In genomic region chr2:24421668-24422067, GRCh38 we compare ENCODE assay signal across 8 cellular contexts.
DNase-seq lines count a peak whose midpoint lies in the region; ATAC-seq and TF ChIP-seq lines count a peak whose summit lies in the region.

No MANE protein-coding gene starts in this region.

- peaks cover 0 to 4% (median 0%) of the 10 kb centered on the region in 7 donors for H3K9me3 Mint-ChIP-seq in CD14-positive monocyte

- H3K27me3 Mint-ChIP-seq in CD14-positive monocyte (ENCODE audit: low read depth in 3 of 3) = peaks cover 1 to 3% (median 2%) of the 10 kb centered on the region in 3 donors

- ATAC-seq in RWPE2 (ENCODE audit: low read depth) (0 out of 3 replicates have a peak, but pooled peaks have one; percentile 21), GM21423 (IDR thresholded peaks at IDR 0.05; ENCODE audit: unreplicated experiment) (no peak), GM21390 (IDR thresholded peaks at IDR 0.05; ENCODE audit: unreplicated experiment) (no peak)

- peaks cover 2% of the 10 kb centered on the region for H3K9me3 ChIP-seq in RWPE2 (ENCODE audit: severe bottlenecking)
- H3K9me3 ChIP-seq in cardiac muscle cell (ENCODE audit: low read depth) = no peaks in the 10 kb centered on the region

- intact Hi-C loops in CD14-positive monocyte (cut with micrococcal nuclease) = no loop called here

- no peaks in the 10 kb centered on the region for H3K4me1 ChIP-seq in RWPE2 (ENCODE audit: insufficient read depth, poor library complexity, severe bottlenecking)
- H3K4me1 ChIP-seq in cardiac muscle cell (ENCODE audit: low read depth) = no peaks in the 10 kb centered on the region

- no peak overlapping the region for H3K4me3 Mint-ChIP-seq in CD14-positive monocyte

- peak; percentile 74 for TF ChIP-seq CTCF in CD14-positive monocyte (IDR thresholded peaks at IDR 0.05)
- peak; percentile 16 for TF ChIP-seq CTCF in RWPE2 (IDR thresholded peaks at IDR 0.05; ENCODE audit: poor library complexity, severe bottlenecking)
- TF ChIP-seq CTCF in cardiac muscle cell (IDR thresholded peaks at IDR 0.05; ENCODE audit: low read depth, low read length) = peak; percentile 74

- no peaks in the 10 kb centered on the region for H3K36me3 Mint-ChIP-seq in CD14-positive monocyte

- H3K27ac ChIP-seq in RWPE2 (ENCODE audit: poor library complexity, severe bottlenecking) (no peak overlapping the region), cardiac muscle cell (no peak overlapping the region)

- peaks cover 5% of the 10 kb centered on the region for H3K4me1 Mint-ChIP-seq in CD14-positive monocyte

- no peak overlapping the region for H3K27ac Mint-ChIP-seq in CD14-positive monocyte

- H3K27me3 ChIP-seq in RWPE2 (ENCODE audit: insufficient read depth, poor library complexity, severe bottlenecking) (no peaks in the 10 kb centered on the region), cardiac muscle cell (peaks cover 14% of the 10 kb centered on the region)

- H3K36me3 ChIP-seq in RWPE2 (ENCODE audit: low read depth) = no peaks in the 10 kb centered on the region
- H3K36me3 ChIP-seq in cardiac muscle cell = no peaks in the 10 kb centered on the region

- DNase-seq in CD14-positive monocyte (ENCODE audit: low spot score) (peak; percentile 59), HK-2 (ENCODE audit: unreplicated experiment) (peak; percentile 44), RWPE2 (ENCODE audit: low spot score) (no peak), cardiac muscle cell (ENCODE audit: low read depth in 1 of 2, low spot score in 1 of 2) (peak; percentile 61 to 76), pulmonary artery endothelial cell (ENCODE audit: low read depth, low spot score) (peak; percentile 27)
- DNase-seq in activated naive CD4-positive, alpha-beta T cell treated with Interleukin-2 at 50 U/mL for 16 hours = peak; percentile 51

- H3K4me3 ChIP-seq in RWPE2 (ENCODE audit: severe bottlenecking) = no peak overlapping the region
- H3K4me3 ChIP-seq in cardiac muscle cell = no peak overlapping the region

Comparison
In these comparisons a context has a peak if more than half of its experiments do, and no peak if none do; other contexts are left out.
1. CTCF ChIP-seq: peak in every context shown above with its lines; median percentile 74 in CD14-positive monocyte; 74 in cardiac muscle cell; 16 in RWPE2.